9 cellular contexts compared by ENCODE assay signal in genomic region chr5:179344301-179345178, GRCh38. TPM values are rescaled to one million over a fixed set of nuclear protein-coding genes. Genes with fewer than 3 reads are reported as not detected.
DNase-seq lines count a peak whose midpoint lies in the region; ATAC-seq and TF ChIP-seq lines count a peak whose summit lies in the region.
"Had no signal": no experiment of that assay in that cellular context is flagged by ENCODE, and none has a peak within 500 bp of the region (broad histone marks: within the 10 kb centered on the region; RNA-seq: fewer than 3 reads in every experiment).

No MANE protein-coding gene starts in this region.

- H3K4me1 ChIP-seq in HCT116 (ENCODE audit: control insufficient read depth in 1 of 2, insufficient read depth in 2 of 2, low read length in 2 of 2) (peaks cover 0 to 3% of the 10 kb centered on the region in 2 experiments; a peak in 1 of 4 replicates), subcutaneous abdominal adipose tissue (ENCODE audit: control insufficient read depth in 5 of 5, insufficient read depth in 5 of 5, low read length in 5 of 5) (peaks cover 7 to 47% (median 34%) of the 10 kb centered on the region in 5 donors)

- DNase-seq in HCT116 (ENCODE audit: low read depth, low spot score) (no peak), chondrocyte (ENCODE audit: low spot score) (peak; percentile 90), left lobe of liver (ENCODE audit: low spot score) (no peak), NCI-H524 treated with DMSO at 0.1 percent for 48 hours (lab: John Stamatoyannopoulos, UW) (no peak)
- no peak for DNase-seq in activated CD4-positive, alpha-beta T cell treated with anti-CD3 and anti-CD28 coated beads, Interleukin-2, amount 10 ng/mL, durations not matched to agents 24 days and 14 days
- DNase-seq: effector memory CD4-positive, alpha-beta T cell; stimulated activated CD4-positive, alpha-beta T cell treated with anti-CD3 and anti-CD28 coated beads, Interleukin-4, amount 100 ng/mL, for 24 hours had no signal

- CTCF ChIA-PET in HCT116 (lab: Charles Lee), result no interaction called here

- H2AFZ ChIP-seq in HCT116 (ENCODE audit: low read depth, low read length, poor library complexity, severe bottlenecking), result no peak overlapping the region

- H4K20me1 ChIP-seq in HCT116 (ENCODE audit: insufficient read depth), result no peaks in the 10 kb centered on the region

- TF ChIP-seq POLR2A in HCT116 (IDR thresholded peaks at IDR 0.05; ENCODE audit: borderline replicate concordance, extremely low read depth, insufficient read depth, insufficient read length), result no peak

- peak overlapping the region; percentile 42 for H3K4me2 ChIP-seq in HCT116 (ENCODE audit: low read length)

- no peak for TF ChIP-seq RAD21 in HCT116 (IDR thresholded peaks at IDR 0.05; ENCODE audit: low read depth)

- peak overlapping the region; percentile 70 for H3K4me3 Mint-ChIP-seq in chondrocyte (ENCODE audit: unreplicated experiment)
- no peak overlapping the region for H3K4me3 Mint-ChIP-seq in activated CD4-positive, alpha-beta T cell treated with anti-CD3 and anti-CD28 coated beads, Interleukin-2, amount 10 ng/mL, durations not matched to agents 24 days and 14 days

- no peak overlapping the region for H3K27ac Mint-ChIP-seq in chondrocyte (ENCODE audit: unreplicated experiment)
- no peak overlapping the region for H3K27ac Mint-ChIP-seq in activated CD4-positive, alpha-beta T cell treated with anti-CD3 and anti-CD28 coated beads, Interleukin-2, amount 10 ng/mL, durations not matched to agents 24 days and 14 days

- no peaks in the 10 kb centered on the region for H3K9me3 ChIP-seq in HCT116 (ENCODE audit: control insufficient read depth in 1 of 2, insufficient read depth in 1 of 2, low read depth in 1 of 2, low read length in 2 of 2)
- H3K9me3 ChIP-seq in subcutaneous abdominal adipose tissue (ENCODE audit: control insufficient read depth in 5 of 5, low read length in 5 of 5), result no peaks in the 10 kb centered on the region

- no peaks in the 10 kb centered on the region for H3K79me2 ChIP-seq in HCT116 (ENCODE audit: insufficient read depth, low read length)

- no peak overlapping the region for H3K9ac ChIP-seq in HCT116 (ENCODE audit: low read length)
- peak overlapping the region in 4 of 5 donors; percentile 13 to 87 (median 75) for H3K9ac ChIP-seq in subcutaneous abdominal adipose tissue (ENCODE audit: low read length in 5 of 5)

- H3K4me3 ChIP-seq in HCT116 (replicated peaks in 1 of 2; ENCODE audit: low read depth in 1 of 2, low read length in 2 of 2), result peak overlapping the region in 1 of 2 experiments; percentile 26; a peak in 1 of 4 replicates
- peak overlapping the region in 4 of 5 donors; percentile 70 to 87 (median 76) for H3K4me3 ChIP-seq in subcutaneous abdominal adipose tissue (ENCODE audit: low read depth in 1 of 5, low read length in 5 of 5)

- H3K9me3 Mint-ChIP-seq in chondrocyte (ENCODE audit: low read depth), result no peaks in the 10 kb centered on the region
- no peaks in the 10 kb centered on the region for H3K9me3 Mint-ChIP-seq in activated CD4-positive, alpha-beta T cell treated with anti-CD3 and anti-CD28 coated beads, Interleukin-2, amount 10 ng/mL, durations not matched to agents 24 days and 14 days

- POLR2A ChIA-PET in HCT116 (lab: Charles Lee), result no interaction called here

- ATAC-seq in HCT116 (no peak), left lobe of liver (peak; percentile 11), GM18870 (IDR thresholded peaks at IDR 0.05; ENCODE audit: unreplicated experiment) (no peak)

- TF ChIP-seq CTCF in HCT116 (IDR thresholded peaks at IDR 0.05 in 2 of 3, conservative IDR thresholded peaks at IDR 0.05 in 1 of 3; ENCODE audit: borderline replicate concordance in 1 of 3, insufficient read depth in 1 of 3, low read depth in 2 of 3, low read length in 2 of 3), result no peak
- TF ChIP-seq CTCF in chondrocyte (IDR thresholded peaks at IDR 0.05), result peak; percentile 56

- no TSS peak for BruUV-seq in HCT116 (replicated peaks; lab: Mats Ljungman, UMichigan)

- H3K9me2 ChIP-seq in HCT116 (ENCODE audit: insufficient read depth), result no peaks in the 10 kb centered on the region

- H3K27me3 ChIP-seq in HCT116 (ENCODE audit: insufficient read depth, low read length) (no peaks in the 10 kb centered on the region; the same call in 1 of the 2 replicates), subcutaneous abdominal adipose tissue (ENCODE audit: control insufficient read depth in 5 of 5, insufficient read depth in 4 of 5, low read length in 5 of 5) (peaks cover 0 to 16% (median 3%) of the 10 kb centered on the region in 5 donors)

- peaks cover 3% of the 10 kb centered on the region for H3K36me3 Mint-ChIP-seq in chondrocyte (ENCODE audit: low read depth)
- no peaks in the 10 kb centered on the region for H3K36me3 Mint-ChIP-seq in activated CD4-positive, alpha-beta T cell treated with anti-CD3 and anti-CD28 coated beads, Interleukin-2, amount 10 ng/mL, durations not matched to agents 24 days and 14 days (ENCODE audit: low read depth)

- no peaks in the 10 kb centered on the region for H3K36me3 ChIP-seq in HCT116 (ENCODE audit: control insufficient read depth in 1 of 2, insufficient read depth in 2 of 2, low read length in 2 of 2)
- H3K36me3 ChIP-seq in subcutaneous abdominal adipose tissue (ENCODE audit: control insufficient read depth in 5 of 5, insufficient read depth in 5 of 5, low read length in 5 of 5), result peaks cover 0 to 10% (median 6%) of the 10 kb centered on the region in 5 donors

- H3K27ac ChIP-seq in HCT116 (ENCODE audit: low read depth, low read length) (no peak overlapping the region), subcutaneous abdominal adipose tissue (ENCODE audit: low read depth, low read length) (peak overlapping the region; percentile 69)

- intact Hi-C loops in HCT116 (cut with micrococcal nuclease), result no loop called here
- intact Hi-C loops in activated CD4-positive, alpha-beta T cell treated with anti-CD3 and anti-CD28 coated beads, Interleukin-2, amount 10 ng/mL, durations not matched to agents 24 days and 14 days (cut with micrococcal nuclease), result no loop called here

- RAD21 ChIA-PET in HCT116 (lab: Charles Lee; ENCODE audit: low non-redundant PET in 1 of 2, low total read pairs in 2 of 2, uncharacterized antibody in 2 of 2, unreplicated experiment in 2 of 2), result no interaction called here

- H3K27me3 Mint-ChIP-seq in chondrocyte (ENCODE audit: low read depth), result peaks cover 34% of the 10 kb centered on the region
- H3K27me3 Mint-ChIP-seq in activated CD4-positive, alpha-beta T cell treated with anti-CD3 and anti-CD28 coated beads, Interleukin-2, amount 10 ng/mL, durations not matched to agents 24 days and 14 days, result peaks cover 46% of the 10 kb centered on the region

- peaks cover 24% of the 10 kb centered on the region for H3K4me1 Mint-ChIP-seq in chondrocyte (ENCODE audit: low read depth)
- H3K4me1 Mint-ChIP-seq in activated CD4-positive, alpha-beta T cell treated with anti-CD3 and anti-CD28 coated beads, Interleukin-2, amount 10 ng/mL, durations not matched to agents 24 days and 14 days, result no peaks in the 10 kb centered on the region

TF ChIP-seq in HCT116, 20 proteins besides CTCF, POLR2A, EP300 and RAD21:
- no peak for TF ChIP-seq ZBTB33 (IDR thresholded peaks at IDR 0.05; ENCODE audit: extremely low read depth, insufficient replicate concordance, low read length)
- TF ChIP-seq YY1 (IDR thresholded peaks at IDR 0.05; ENCODE audit: extremely low read depth, insufficient replicate concordance, low read depth, low read length), result no peak

RNA-seq across cellular contexts. Expression of gene ADAMTS2, which starts 0.7 kb away (rescaled TPM):
- total RNA-seq in HCT116 (2021; ENCODE audit: unreplicated experiment), result 3.9 TPM
- 2.5 and 2.7 TPM in 2 replicates for polyA plus RNA-seq in HCT116 (2012)
- total RNA-seq in chondrocyte, result 17.9 to 93.2 TPM (median 91.2 TPM) in 3 replicates
- 11.9 TPM for total RNA-seq in left lobe of liver
- total RNA-seq in activated CD4-positive, alpha-beta T cell treated with anti-CD3 and anti-CD28 coated beads, Interleukin-2, amount 10 ng/mL, durations not matched to agents 24 days and 14 days, result not detected in 2 replicates
